2 cellular contexts compared by ENCODE assay signal in the genomic region with DNA sequence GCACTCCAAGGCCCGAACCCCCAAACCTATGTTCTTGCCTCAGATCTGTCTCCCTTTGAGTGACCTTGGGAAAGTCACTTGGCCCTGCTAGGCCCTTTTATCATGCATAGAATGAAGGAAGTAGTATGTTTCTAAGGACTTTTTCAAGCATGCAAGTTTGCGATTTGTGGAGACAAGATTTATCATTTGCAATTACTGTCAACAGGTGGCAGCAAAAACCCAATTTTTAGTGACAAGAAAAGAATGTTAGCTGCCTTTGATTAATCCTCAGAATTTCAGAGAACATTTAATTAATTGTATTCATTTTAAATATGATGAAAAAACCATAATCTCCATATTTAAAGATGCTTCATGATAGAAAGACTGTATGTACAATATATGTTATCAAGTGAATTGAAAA.
A peak's percentile ranks its signal among the peaks of the same experiment; 100 is the strongest.
TF ChIP-seq lines count a peak whose summit lies in the region.

No MANE protein-coding gene starts in this region.

TF ChIP-seq in GM12878, 131 proteins besides CTCF, POLR2A, EP300 and RAD21:
- peak; percentile 62; the same call in 1 of the 2 replicates for TF ChIP-seq SMC3 (IDR thresholded peaks at IDR 0.05; ENCODE audit: borderline replicate concordance, low read length)
- no peak for TF ChIP-seq KLF5 (IDR thresholded peaks at IDR 0.05; ENCODE audit: partially characterized antibody)

TF ChIP-seq in HepG2, 621 proteins besides CTCF, POLR2A, EP300 and RAD21:
- TF ChIP-seq NFIB (CRISPR knock-in tag; IDR thresholded peaks at IDR 0.05; ENCODE audit: borderline replicate concordance) = no peak
- no peak for TF ChIP-seq HMGXB4 (CRISPR knock-in tag; IDR thresholded peaks at IDR 0.05; ENCODE audit: borderline replicate concordance in 1 of 2, low read depth in 1 of 2)
- peak; percentile 45; the same call in 1 of the 2 replicates for TF ChIP-seq KDM5A (IDR thresholded peaks at IDR 0.05; ENCODE audit: borderline replicate concordance, low read length)
- no peak for TF ChIP-seq ZSCAN9 (CRISPR knock-in tag; IDR thresholded peaks at IDR 0.05; ENCODE audit: borderline replicate concordance)
- peak; percentile 58 for TF ChIP-seq STAG1 (CRISPR knock-in tag; IDR thresholded peaks at IDR 0.05)
TF ChIP-seq in HepG2: peak in this region for 2.
